In genomic region chr7:158676898-158677297, GRCh38 we compare ENCODE assay signal across 29 cellular contexts. TPM values are rescaled to one million over a fixed set of nuclear protein-coding genes. Genes with fewer than 3 reads are reported as not detected.
DNase-seq lines count a peak whose midpoint lies in the region; ATAC-seq and TF ChIP-seq lines count a peak whose summit lies in the region.
"Had no signal": no experiment of that assay in that cellular context is flagged by ENCODE, and none has a peak within 500 bp of the region (broad histone marks: within the 10 kb centered on the region; RNA-seq: fewer than 3 reads in every experiment).

No MANE protein-coding gene starts in this region.

- H3K27me3 Mint-ChIP-seq in HFFc6 (ENCODE audit: insufficient read depth), result no peaks in the 10 kb centered on the region; the same call in 1 of the 2 replicates
- H3K27me3 Mint-ChIP-seq in activated CD4-positive, alpha-beta memory T cell treated with anti-CD3 and anti-CD28 coated beads, Interleukin-2, amount 10 ng/mL, durations not matched to agents 7 days and 5 days, result no peaks in the 10 kb centered on the region
- H3K27me3 Mint-ChIP-seq: activated CD8-positive, alpha-beta memory T cell treated with anti-CD3 and anti-CD28 coated beads, Interleukin-2, amount 10 ng/mL, durations not matched to agents 7 days and 5 days; activated naive CD4-positive, alpha-beta T cell treated with anti-CD3 and anti-CD28 coated beads, Interleukin-2, amount 50 U/mL, for 24 hours; CD4-positive, alpha-beta T cell; T-cell had no signal

- no peaks in the 10 kb centered on the region for H3K9me3 Mint-ChIP-seq in HFFc6
- H3K9me3 Mint-ChIP-seq in activated CD4-positive, alpha-beta memory T cell treated with anti-CD3 and anti-CD28 coated beads, Interleukin-2, amount 10 ng/mL, durations not matched to agents 7 days and 5 days, result no peaks in the 10 kb centered on the region
- H3K9me3 Mint-ChIP-seq: activated naive CD4-positive, alpha-beta T cell treated with anti-CD3 and anti-CD28 coated beads, Interleukin-2, amount 50 U/mL, for 24 hours; CD4-positive, alpha-beta T cell; T-cell had no signal

- peaks cover 58% of the 10 kb centered on the region for H3K4me1 Mint-ChIP-seq in HFFc6 (ENCODE audit: low read depth)
- H3K4me1 Mint-ChIP-seq in activated CD4-positive, alpha-beta memory T cell treated with anti-CD3 and anti-CD28 coated beads, Interleukin-2, amount 10 ng/mL, durations not matched to agents 7 days and 5 days, result peaks cover 20% of the 10 kb centered on the region

- POLR2A ChIA-PET in activated CD4-positive, alpha-beta memory T cell treated with anti-CD3 and anti-CD28 coated beads, Interleukin-2, amount 10 ng/mL, durations not matched to agents 7 days and 5 days (lab: Charles Lee), result no interaction called here

- DNase-seq in EL (peak; percentile 27), HFFc6 (no peak), foreskin fibroblast (peak; percentile 35 to 46), hepatic stellate cell (ENCODE audit: low spot score) (no peak), NCI-H2227 (lab: John Stamatoyannopoulos, UW; ENCODE audit: unreplicated experiment) (no peak), dorsolateral prefrontal cortex (no peak)
- no peak for DNase-seq in activated CD4-positive, alpha-beta memory T cell treated with anti-CD3 and anti-CD28 coated beads, Interleukin-2, amount 10 ng/mL, durations not matched to agents 7 days and 5 days
- DNase-seq: activated CD4-positive, alpha-beta T cell treated with anti-CD3 and anti-CD28 coated beads for 4 hours; activated CD8-positive, alpha-beta memory T cell treated with anti-CD3 and anti-CD28 coated beads, Interleukin-2, amount 10 ng/mL, durations not matched to agents 7 days and 5 days; anterior cingulate cortex; caudate nucleus; CD4-positive, alpha-beta T cell; dermis blood vessel endothelial cell; Karpas-422; left ventricle myocardium inferior; NCI-H1092 treated with DMSO at 0.1 percent for 48 hours; NCI-H187 treated with DMSO at 0.1 percent for 48 hours; NCI-H69; stimulated activated naive CD8-positive, alpha-beta T cell treated with anti-CD3 and anti-CD28 coated beads, Interleukin-15, Interleukin-2, amounts not matched to agents 100 U/mL and 50 U/mL, for 24 hours; T-cell had no signal

- intact Hi-C loops in dorsolateral prefrontal cortex (cut with DNase I), result no loop called here

- TF ChIP-seq CTCF in HFFc6 (IDR thresholded peaks at IDR 0.05) (no peak), foreskin fibroblast (IDR thresholded peaks at IDR 0.05; ENCODE audit: low read depth, low read length) (no peak), dorsolateral prefrontal cortex (IDR thresholded peaks at IDR 0.05 in 54 of 56, conservative IDR thresholded peaks at IDR 0.05 in 2 of 56; ENCODE audit: low read depth in 1 of 56, partially characterized antibody in 56 of 56) (no peak)

- H3K36me3 Mint-ChIP-seq in HFFc6 (ENCODE audit: low read depth), result peaks cover 20% of the 10 kb centered on the region
- H3K36me3 Mint-ChIP-seq in activated CD4-positive, alpha-beta memory T cell treated with anti-CD3 and anti-CD28 coated beads, Interleukin-2, amount 10 ng/mL, durations not matched to agents 7 days and 5 days (ENCODE audit: low read depth), result peaks cover 74% of the 10 kb centered on the region

- H3K27ac ChIP-seq in dorsolateral prefrontal cortex, result no peak overlapping the region
- H3K27ac ChIP-seq: HL-60, left ventricle myocardium inferior, neutrophil, prostate gland, SJSA1, thoracic aorta, vagina had no signal

- ATAC-seq in HG03460 (IDR thresholded peaks at IDR 0.05; ENCODE audit: unreplicated experiment), result no peak
- ATAC-seq: activated CD8-positive, alpha-beta memory T cell treated with anti-CD3 and anti-CD28 coated beads, Interleukin-2, amount 10 ng/mL, durations not matched to agents 7 days and 5 days; sciatic nerve; stimulated activated naive CD8-positive, alpha-beta T cell treated with anti-CD3 and anti-CD28 coated beads, Interleukin-15, Interleukin-2, amounts not matched to agents 100 U/mL and 50 U/mL, for 24 hours; T-cell had no signal

- CTCF ChIA-PET in activated CD4-positive, alpha-beta memory T cell treated with anti-CD3 and anti-CD28 coated beads, Interleukin-2, amount 10 ng/mL, durations not matched to agents 7 days and 5 days (lab: Charles Lee), result no interaction called here

- H3K4me3 Mint-ChIP-seq in HFFc6, result peak overlapping the region; percentile 24; the same call in 1 of the 2 replicates
- H3K4me3 Mint-ChIP-seq in activated CD4-positive, alpha-beta memory T cell treated with anti-CD3 and anti-CD28 coated beads, Interleukin-2, amount 10 ng/mL, durations not matched to agents 7 days and 5 days, result no peak overlapping the region
- H3K4me3 Mint-ChIP-seq: activated CD8-positive, alpha-beta memory T cell treated with anti-CD3 and anti-CD28 coated beads, Interleukin-2, amount 10 ng/mL, durations not matched to agents 7 days and 5 days; activated naive CD4-positive, alpha-beta T cell treated with anti-CD3 and anti-CD28 coated beads, Interleukin-2, amount 50 U/mL, for 24 hours; CD4-positive, alpha-beta T cell; T-cell had no signal

- H3K27me3 ChIP-seq in dorsolateral prefrontal cortex, result no peaks in the 10 kb centered on the region
- H3K27me3 ChIP-seq: neutrophil, SJSA1, vagina had no signal

- H3K4me3 ChIP-seq in foreskin fibroblast (ENCODE audit: low read depth in 1 of 2, low read length in 2 of 2) (no peak overlapping the region), dorsolateral prefrontal cortex (no peak overlapping the region)
- H3K4me3 ChIP-seq: left ventricle myocardium inferior, prostate gland, SJSA1, thoracic aorta, vagina had no signal

- H3K27ac Mint-ChIP-seq in HFFc6, result peak overlapping the region; percentile 71
- H3K27ac Mint-ChIP-seq in activated CD4-positive, alpha-beta memory T cell treated with anti-CD3 and anti-CD28 coated beads, Interleukin-2, amount 10 ng/mL, durations not matched to agents 7 days and 5 days, result peak overlapping the region; percentile 3
- H3K27ac Mint-ChIP-seq: activated CD8-positive, alpha-beta memory T cell treated with anti-CD3 and anti-CD28 coated beads, Interleukin-2, amount 10 ng/mL, durations not matched to agents 7 days and 5 days; CD4-positive, alpha-beta T cell; T-cell had no signal

RNA-seq across cellular contexts. Expression of gene NCAPG2, which starts 27.7 kb away (rescaled TPM):
- 10 to 100 TPM; 27.1 to 60.3 (median 54.8) TPM for total RNA-seq in HFFc6 (2021; fragmentation: NEBNext Ultra II Directional; extraction: Animal tissue kit (Norgen Biotek cat#: 25700))
- total RNA-seq in activated CD4-positive, alpha-beta memory T cell treated with anti-CD3 and anti-CD28 coated beads, Interleukin-2, amount 10 ng/mL, durations not matched to agents 7 days and 5 days, result 100 to 1,000 TPM; 151 TPM
- total RNA-seq in dorsolateral prefrontal cortex, result 10 to 100 TPM in 88 of 120 experiments, 1 to 10 TPM in 32; 6.9 to 19.9 (median 11.7) TPM

Comparison
In these comparisons a context has a peak if more than half of its experiments do, and no peak if none do; other contexts are left out.
1. DNase-seq: peak in EL (single experiment) and foreskin fibroblast (2 of 2); none in HFFc6 (single experiment), activated CD4-positive, alpha-beta memory T cell treated with anti-CD3 and anti-CD28 coated beads, Interleukin-2, amount 10 ng/mL, durations not matched to agents 7 days and 5 days (single experiment), hepatic stellate cell (single experiment), NCI-H2227 (single experiment) and dorsolateral prefrontal cortex (0 of 10).